In the genomic region with DNA sequence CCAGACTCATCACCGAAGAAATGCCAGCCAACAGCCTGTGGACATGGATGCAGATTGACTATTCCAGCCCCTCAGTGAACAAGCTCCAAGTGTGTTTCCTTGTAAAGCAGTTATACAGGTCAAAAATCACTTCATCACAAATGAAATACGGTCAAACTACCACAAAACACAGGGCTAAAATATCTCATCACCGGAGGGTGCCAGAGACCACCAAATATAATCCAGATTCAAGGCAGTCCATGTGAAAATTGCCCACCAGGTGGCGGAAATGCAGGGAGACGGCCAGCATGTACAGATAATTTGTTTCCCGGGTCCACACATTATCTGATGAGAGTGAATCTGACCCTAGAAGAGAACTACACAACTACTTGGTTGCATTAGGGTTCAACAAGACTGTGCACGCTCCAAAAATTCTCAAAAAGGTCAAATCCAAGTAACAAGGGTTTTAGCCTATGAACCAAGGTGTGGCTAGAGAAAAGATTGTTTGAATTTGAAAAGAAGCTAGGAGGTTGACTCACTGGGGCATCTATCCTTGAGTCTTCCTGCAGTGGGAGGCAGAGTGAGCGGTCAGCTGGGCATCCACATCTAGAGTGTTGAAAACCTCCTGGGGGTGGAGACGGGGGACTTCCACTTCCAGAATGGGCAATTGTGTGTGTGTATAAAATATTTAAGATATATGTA, we compare ENCODE assay signal across 8 cellular contexts.
DNase-seq lines count a peak whose midpoint lies in the region; ATAC-seq and TF ChIP-seq lines count a peak whose summit lies in the region.

No MANE protein-coding gene starts in this region.

- H3K4me3 ChIP-seq in AG04449 (ENCODE audit: low read depth, low read length) (no peak overlapping the region), dorsolateral prefrontal cortex (no peak overlapping the region), mesenchymal stem cell (ENCODE audit: insufficient read depth in 1 of 2, low read depth in 1 of 2, low read length in 2 of 2) (no peak overlapping the region)

- no peak overlapping the region for H2AK5ac ChIP-seq in mesenchymal stem cell (ENCODE audit: low read length, severe bottlenecking)

- POLR2A ChIA-PET in AG04449 (lab: Yijun Ruan, JAX) = no interaction called here

- CTCF ChIA-PET in AG04449 (lab: Yijun Ruan, JAX) = interaction anchor here (0.5 to 10.1 kb wide), 52 partner anchors 10 to 496 kb away, joined by 3 to 800 read pairs (median 5); a partner anchor contains a TSS

- peaks cover 19% of the 10 kb centered on the region for H3K9me3 ChIP-seq in mesenchymal stem cell (ENCODE audit: control insufficient read depth, low read length)

- H2BK5ac ChIP-seq in mesenchymal stem cell (ENCODE audit: low read depth, low read length, poor library complexity, severe bottlenecking) = no peak overlapping the region

- H3K4me2 ChIP-seq in mesenchymal stem cell (ENCODE audit: low read length, poor library complexity, severe bottlenecking) = no peak overlapping the region

- H3K14ac ChIP-seq in mesenchymal stem cell (ENCODE audit: low read length in 2 of 2) = no peak overlapping the region

- H3K4me1 ChIP-seq in mesenchymal stem cell (ENCODE audit: control insufficient read depth, insufficient read depth, low read depth, low read length) = no peaks in the 10 kb centered on the region

- H3K9ac ChIP-seq in mesenchymal stem cell (ENCODE audit: low read length) = no peak overlapping the region

- no peak for ATAC-seq in GM19397 (IDR thresholded peaks at IDR 0.05; ENCODE audit: unreplicated experiment)

- no peak overlapping the region for H3K23ac ChIP-seq in mesenchymal stem cell (ENCODE audit: low read length in 2 of 2)

- no peak overlapping the region for H2BK120ac ChIP-seq in mesenchymal stem cell (ENCODE audit: low read depth, low read length)

- no peak overlapping the region for H4K91ac ChIP-seq in mesenchymal stem cell (ENCODE audit: low read length)

- intact Hi-C loops in dorsolateral prefrontal cortex (cut with DNase I) = loop anchor here (1.0 to 10.0 kb wide), 8 partner anchors 113 to 818 kb away; a partner anchor contains a TSS

- TF ChIP-seq CTCF in AG04449 (IDR thresholded peaks at IDR 0.05; ENCODE audit: insufficient read depth, low read length, missing control alignments) (peak; percentile 73), dorsolateral prefrontal cortex (IDR thresholded peaks at IDR 0.05 in 54 of 56, conservative IDR thresholded peaks at IDR 0.05 in 2 of 56; ENCODE audit: low read depth in 1 of 56, partially characterized antibody in 56 of 56) (peak; percentile 96 to 100 (median 99))

- H2AFZ ChIP-seq in mesenchymal stem cell (ENCODE audit: low read depth, low read length) = no peak overlapping the region

- no peak overlapping the region for H3K18ac ChIP-seq in mesenchymal stem cell (ENCODE audit: low read depth in 1 of 2, low read length in 2 of 2)

- WGBS in mesenchymal stem cell = 22% methylated on average over 8 of the region's 9 CpGs

- H2BK12ac ChIP-seq in mesenchymal stem cell (ENCODE audit: low read length in 2 of 2) = no peak overlapping the region

- H3K4ac ChIP-seq in mesenchymal stem cell (ENCODE audit: low read depth in 1 of 2, low read length in 2 of 2) = no peak overlapping the region

- H3K27ac ChIP-seq in dorsolateral prefrontal cortex (no peak overlapping the region), mesenchymal stem cell (ENCODE audit: low read length, poor library complexity, severe bottlenecking) (no peak overlapping the region)

- no peak overlapping the region for H2BK15ac ChIP-seq in mesenchymal stem cell (ENCODE audit: low read depth, poor library complexity, severe bottlenecking)

- H3K79me1 ChIP-seq in mesenchymal stem cell (replicated peaks; ENCODE audit: low read length, poor library complexity, severe bottlenecking) = no peaks in the 10 kb centered on the region

- H3K36me3 ChIP-seq in mesenchymal stem cell (ENCODE audit: control insufficient read depth in 1 of 2, insufficient read depth in 2 of 2, low read depth in 1 of 2, low read length in 2 of 2) = no peaks in the 10 kb centered on the region

- no peak overlapping the region for H4K8ac ChIP-seq in mesenchymal stem cell (ENCODE audit: low read length)

- H3K27me3 ChIP-seq in dorsolateral prefrontal cortex (peaks cover 0 to under 1% (median 0%) of the 10 kb centered on the region in 45 donors), mesenchymal stem cell (ENCODE audit: control insufficient read depth in 1 of 2, insufficient read depth in 1 of 2, low read length in 2 of 2) (peaks cover 0 to 45% of the 10 kb centered on the region in 2 experiments)

- DNase-seq in AG04449 (ENCODE audit: low read depth, low spot score) (peak; percentile 31), GM19240 (ENCODE audit: insufficient read length, low spot score) (peak; percentile 27), NCI-H524 treated with DMSO at 0.1 percent for 48 hours (lab: John Stamatoyannopoulos, UW) (peak; percentile 47), dorsolateral prefrontal cortex (peak; percentile 72 to 94 (median 85)), mesenchymal stem cell (peak; percentile 31)
- peak; percentile 75 to 80 for DNase-seq in activated CD4-positive, alpha-beta T cell treated with anti-CD3 and anti-CD28 coated beads, Interleukin-2, amount 50 U/mL, for 48 hours
- DNase-seq in stimulated activated CD8-positive, alpha-beta memory T cell treated with anti-CD3 and anti-CD28 coated beads, Interleukin-4, amount 100 ng/mL, for 24 hours (ENCODE audit: low read depth) = peak; percentile 72

Comparison
In these comparisons a context has a peak if more than half of its experiments do, and no peak if none do; other contexts are left out.
1. DNase-seq: peak in every context shown above with its lines; median percentile 85 in dorsolateral prefrontal cortex; 78 in activated CD4-positive, alpha-beta T cell treated with anti-CD3 and anti-CD28 coated beads, Interleukin-2, amount 50 U/mL, for 48 hours; 72 in stimulated activated CD8-positive, alpha-beta memory T cell treated with anti-CD3 and anti-CD28 coated beads, Interleukin-4, amount 100 ng/mL, for 24 hours; 47 in NCI-H524 treated with DMSO at 0.1 percent for 48 hours; 31 in AG04449; 31 in mesenchymal stem cell; 27 in GM19240.